Comparison of ENCODE assay signal across 8 cellular contexts in the genomic region with DNA sequence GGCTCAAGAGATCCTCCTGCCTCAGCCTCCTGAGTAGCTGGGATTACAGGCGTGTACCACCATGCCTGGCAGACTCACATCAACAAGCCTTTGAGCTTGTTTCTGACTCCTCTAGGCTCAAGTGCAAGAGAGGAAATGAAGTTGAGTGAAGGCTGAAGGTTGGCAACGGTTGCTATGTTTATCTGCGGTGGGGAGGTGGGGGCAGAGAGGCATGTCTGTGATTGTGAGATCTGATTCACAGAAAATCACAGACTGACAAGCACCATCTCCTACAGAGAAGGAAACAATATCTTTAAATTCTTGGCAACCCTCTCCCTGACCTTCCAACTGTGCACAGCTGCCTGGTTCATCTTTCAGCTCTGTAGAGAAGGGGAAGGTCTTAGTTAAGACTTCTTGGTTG. TPM values are rescaled to one million over a fixed set of nuclear protein-coding genes. Genes with fewer than 3 reads are reported as not detected.
A peak's percentile ranks its signal among the peaks of the same experiment; 100 is the strongest.
DNase-seq lines count a peak whose midpoint lies in the region; ATAC-seq and FAIRE-seq lines count a peak whose summit lies in the region.

No MANE protein-coding gene starts in this region.

- ATAC-seq in GM18508 (IDR thresholded peaks at IDR 0.05; ENCODE audit: insufficient read depth, unreplicated experiment) (peak; percentile 40), HG02840 (IDR thresholded peaks at IDR 0.05; ENCODE audit: low FRiP score, unreplicated experiment) (peak; percentile 59)

- H3K4me3 Mint-ChIP-seq in activated T-helper 1 cell treated with anti-CD3 and anti-CD28 coated beads, Interleukin-12 subunit alpha, Interleukin-12 subunit beta, Interleukin-2, Interleukin-4 antibody, amounts not matched to agents 30 ng/mL and 10 ng/mL and 1 ng/mL, durations not matched to agents 14 hours and 24 hours and 36 hours: peak overlapping the region; percentile 15

- H3K9me3 Mint-ChIP-seq in activated T-helper 1 cell treated with anti-CD3 and anti-CD28 coated beads, Interleukin-12 subunit alpha, Interleukin-12 subunit beta, Interleukin-2, Interleukin-4 antibody, amounts not matched to agents 30 ng/mL and 10 ng/mL and 1 ng/mL, durations not matched to agents 14 hours and 24 hours and 36 hours: no peaks in the 10 kb centered on the region

- H3K9me3 ChIP-seq in mesodermal cell (ENCODE audit: control insufficient read depth, low read length): no peaks in the 10 kb centered on the region

- FAIRE-seq in urothelium cell line (lab: Jason Lieb, UNC): no peak

- intact Hi-C loops in activated T-helper 1 cell treated with anti-CD3 and anti-CD28 coated beads, Interleukin-12 subunit alpha, Interleukin-12 subunit beta, Interleukin-2, Interleukin-4 antibody, amounts not matched to agents 30 ng/mL and 10 ng/mL and 1 ng/mL, durations not matched to agents 14 hours and 24 hours and 36 hours (cut with micrococcal nuclease): loop anchor here (1.0 to 2.0 kb wide), 6 partner anchors 11 to 67 kb away; a partner anchor contains a TSS

- 75 to 88% methylated on average over 1 to 2 of the region's 3 CpGs for WGBS in mesodermal cell (ENCODE audit: insufficient coverage in 2 of 2), 2 experiments

- H3K4me1 ChIP-seq in mesodermal cell (ENCODE audit: control insufficient read depth, insufficient read depth, low read length, poor library complexity, severe bottlenecking): no peaks in the 10 kb centered on the region

- H3K27ac Mint-ChIP-seq in activated T-helper 1 cell treated with anti-CD3 and anti-CD28 coated beads, Interleukin-12 subunit alpha, Interleukin-12 subunit beta, Interleukin-2, Interleukin-4 antibody, amounts not matched to agents 30 ng/mL and 10 ng/mL and 1 ng/mL, durations not matched to agents 14 hours and 24 hours and 36 hours: peak overlapping the region; percentile 90

- no peaks in the 10 kb centered on the region for H3K36me3 ChIP-seq in mesodermal cell (ENCODE audit: control insufficient read depth, insufficient read depth, low read length)

- H3K4me1 Mint-ChIP-seq in activated T-helper 1 cell treated with anti-CD3 and anti-CD28 coated beads, Interleukin-12 subunit alpha, Interleukin-12 subunit beta, Interleukin-2, Interleukin-4 antibody, amounts not matched to agents 30 ng/mL and 10 ng/mL and 1 ng/mL, durations not matched to agents 14 hours and 24 hours and 36 hours (ENCODE audit: low read depth): peaks cover 37% of the 10 kb centered on the region

- H3K36me3 Mint-ChIP-seq in activated T-helper 1 cell treated with anti-CD3 and anti-CD28 coated beads, Interleukin-12 subunit alpha, Interleukin-12 subunit beta, Interleukin-2, Interleukin-4 antibody, amounts not matched to agents 30 ng/mL and 10 ng/mL and 1 ng/mL, durations not matched to agents 14 hours and 24 hours and 36 hours (ENCODE audit: low read depth): no peaks in the 10 kb centered on the region

- no peaks in the 10 kb centered on the region for H3K27me3 Mint-ChIP-seq in activated T-helper 1 cell treated with anti-CD3 and anti-CD28 coated beads, Interleukin-12 subunit alpha, Interleukin-12 subunit beta, Interleukin-2, Interleukin-4 antibody, amounts not matched to agents 30 ng/mL and 10 ng/mL and 1 ng/mL, durations not matched to agents 14 hours and 24 hours and 36 hours (ENCODE audit: insufficient read depth)

- peak overlapping the region; percentile 18 for H3K27ac ChIP-seq in mesodermal cell (ENCODE audit: low read depth, low read length, severe bottlenecking)

- peak; percentile 13 for DNase-seq in NOMO-1 treated with dmso at 0.1 percent for 144 hours (lab: John Stamatoyannopoulos, UW; ENCODE audit: unreplicated experiment)
- peak; percentile 79 for DNase-seq in activated T-helper 1 cell treated with anti-CD3 and anti-CD28 coated beads, Interleukin-12 subunit alpha, Interleukin-12 subunit beta, Interleukin-2, Interleukin-4 antibody, amounts not matched to agents 30 ng/mL and 10 ng/mL and 1 ng/mL, durations not matched to agents 14 hours and 24 hours and 36 hours (ENCODE audit: low spot score)
- DNase-seq in urothelium cell line (ENCODE audit: low spot score): peak; percentile 27
- no peak for DNase-seq in SHP77 treated with DMSO at 0.1 percent for 48 hours (lab: John Stamatoyannopoulos, UW)
- DNase-seq in globus pallidus (ENCODE audit: low spot score): no peak

- no peak overlapping the region for H3K4me3 ChIP-seq in mesodermal cell (ENCODE audit: extremely low read depth, insufficient read depth, low read length, poor library complexity, severe bottlenecking)

RNA-seq across cellular contexts. Expression of a gene that starts 22.1 kb away (rescaled TPM):
- total RNA-seq in activated T-helper 1 cell treated with anti-CD3 and anti-CD28 coated beads, Interleukin-12 subunit alpha, Interleukin-12 subunit beta, Interleukin-2, Interleukin-4 antibody, amounts not matched to agents 30 ng/mL and 10 ng/mL and 1 ng/mL, durations not matched to agents 14 hours and 24 hours and 36 hours: 4.8 and 6.8 TPM in 2 replicates
- not detected for polyA plus RNA-seq in mesodermal cell (2013, experiment 1 of 2)
- polyA plus RNA-seq in mesodermal cell (2013, experiment 2 of 2): not detected

Comparison
In these comparisons a context has a peak if more than half of its experiments do, and no peak if none do; other contexts are left out.
1. DNase-seq: peak in NOMO-1 treated with dmso at 0.1 percent for 144 hours (single experiment), activated T-helper 1 cell treated with anti-CD3 and anti-CD28 coated beads, Interleukin-12 subunit alpha, Interleukin-12 subunit beta, Interleukin-2, Interleukin-4 antibody, amounts not matched to agents 30 ng/mL and 10 ng/mL and 1 ng/mL, durations not matched to agents 14 hours and 24 hours and 36 hours (single experiment) and urothelium cell line (single experiment); none in SHP77 treated with DMSO at 0.1 percent for 48 hours (single experiment) and globus pallidus (single experiment).